ENCODE assay signal across 12 cellular contexts in genomic region chr19:4197625-4198466, GRCh38. TPM values are rescaled to one million over a fixed set of nuclear protein-coding genes. Genes with fewer than 3 reads are reported as not detected.
A peak's percentile ranks its signal among the peaks of the same experiment; 100 is the strongest.
DNase-seq lines count a peak whose midpoint lies in the region; ATAC-seq and TF ChIP-seq lines count a peak whose summit lies in the region.
"Had no signal": no experiment of that assay in that cellular context is flagged by ENCODE, and none has a peak within 500 bp of the region (broad histone marks: within the 10 kb centered on the region; RNA-seq: fewer than 3 reads in every experiment).

No MANE protein-coding gene starts in this region.

- no peak for DNase-seq in activated CD4-positive, alpha-beta T cell treated with anti-CD3 and anti-CD28 coated beads, Interleukin-2, amount 10 ng/mL, durations not matched to agents 7 days and 5 days
- DNase-seq in activated CD4-positive, alpha-beta T cell treated with anti-CD3 and anti-CD28 coated beads, Interleukin-2, amount 50 U/mL, for 48 hours = no peak
- DNase-seq in effector memory CD8-positive, alpha-beta T cell = no peak
- no peak for DNase-seq in progenitor cell of endocrine pancreas (ENCODE audit: low spot score, unreplicated experiment)
- no peak for DNase-seq in AG08395 (ENCODE audit: low spot score)
- DNase-seq: activated gamma-delta T cell, kidney glomerular epithelial cell, NCI-H345 had no signal

- peaks cover 9% of the 10 kb centered on the region for H3K36me3 Mint-ChIP-seq in activated CD4-positive, alpha-beta T cell treated with anti-CD3 and anti-CD28 coated beads, Interleukin-2, amount 10 ng/mL, durations not matched to agents 7 days and 5 days (ENCODE audit: low read depth)
- H3K36me3 Mint-ChIP-seq in IgD-negative memory B cell (peaks cover 1% of the 10 kb centered on the region), progenitor cell of endocrine pancreas (ENCODE audit: insufficient read depth) (no peaks in the 10 kb centered on the region)
- peaks cover 2% of the 10 kb centered on the region for H3K36me3 Mint-ChIP-seq in effector memory CD8-positive, alpha-beta T cell (ENCODE audit: insufficient read depth)

- POLR2A ChIA-PET in activated CD4-positive, alpha-beta T cell treated with anti-CD3 and anti-CD28 coated beads, Interleukin-2, amount 10 ng/mL, durations not matched to agents 7 days and 5 days (lab: Charles Lee) = no interaction called here

- H3K27me3 Mint-ChIP-seq in activated CD4-positive, alpha-beta T cell treated with anti-CD3 and anti-CD28 coated beads, Interleukin-2, amount 10 ng/mL, durations not matched to agents 7 days and 5 days = peaks cover 43% of the 10 kb centered on the region
- H3K27me3 Mint-ChIP-seq in IgD-negative memory B cell (peaks cover 55% of the 10 kb centered on the region), progenitor cell of endocrine pancreas (peaks cover 86% of the 10 kb centered on the region)
- peaks cover 35 to 79% of the 10 kb centered on the region in 2 donors for H3K27me3 Mint-ChIP-seq in effector memory CD8-positive, alpha-beta T cell

- no peak for ATAC-seq in effector memory CD8-positive, alpha-beta T cell (replicated peaks)
- no peak for ATAC-seq in HG03196 (IDR thresholded peaks at IDR 0.05; ENCODE audit: unreplicated experiment)
- ATAC-seq in GM19023 (IDR thresholded peaks at IDR 0.05; ENCODE audit: unreplicated experiment) = no peak

- peaks cover 9% of the 10 kb centered on the region for H3K4me1 Mint-ChIP-seq in activated CD4-positive, alpha-beta T cell treated with anti-CD3 and anti-CD28 coated beads, Interleukin-2, amount 10 ng/mL, durations not matched to agents 7 days and 5 days
- peaks cover 0 to 15% (median 10%) of the 10 kb centered on the region in 3 donors for H3K4me1 Mint-ChIP-seq in IgD-negative memory B cell
- H3K4me1 Mint-ChIP-seq in effector memory CD8-positive, alpha-beta T cell (ENCODE audit: low read depth in 2 of 2) = peaks cover 9 to 13% of the 10 kb centered on the region in 2 donors
- H3K4me1 Mint-ChIP-seq in progenitor cell of endocrine pancreas (ENCODE audit: low read depth) = peaks cover 2% of the 10 kb centered on the region

- no peak for TF ChIP-seq CTCF in progenitor cell of endocrine pancreas (IDR thresholded peaks at IDR 0.05; ENCODE audit: unreplicated experiment)

- peak overlapping the region; percentile 36 for H3K27ac Mint-ChIP-seq in activated CD4-positive, alpha-beta T cell treated with anti-CD3 and anti-CD28 coated beads, Interleukin-2, amount 10 ng/mL, durations not matched to agents 7 days and 5 days
- H3K27ac Mint-ChIP-seq in IgD-negative memory B cell = peak overlapping the region in 2 of 3 donors; percentile 72 to 96
- no peak overlapping the region for H3K27ac Mint-ChIP-seq in effector memory CD8-positive, alpha-beta T cell
- peak overlapping the region; percentile 41 for H3K27ac Mint-ChIP-seq in progenitor cell of endocrine pancreas

- CTCF ChIA-PET in activated CD4-positive, alpha-beta T cell treated with anti-CD3 and anti-CD28 coated beads, Interleukin-2, amount 10 ng/mL, durations not matched to agents 7 days and 5 days (lab: Charles Lee) = no interaction called here

- H3K9me3 Mint-ChIP-seq in activated CD4-positive, alpha-beta T cell treated with anti-CD3 and anti-CD28 coated beads, Interleukin-2, amount 10 ng/mL, durations not matched to agents 7 days and 5 days = peaks cover 10% of the 10 kb centered on the region
- H3K9me3 Mint-ChIP-seq in IgD-negative memory B cell (peaks cover 0 to 4% (median 3%) of the 10 kb centered on the region in 3 donors), progenitor cell of endocrine pancreas (ENCODE audit: low read depth) (peaks cover 7% of the 10 kb centered on the region)
- H3K9me3 Mint-ChIP-seq in effector memory CD8-positive, alpha-beta T cell = no peaks in the 10 kb centered on the region

- H3K4me3 Mint-ChIP-seq in activated CD4-positive, alpha-beta T cell treated with anti-CD3 and anti-CD28 coated beads, Interleukin-2, amount 10 ng/mL, durations not matched to agents 7 days and 5 days = no peak overlapping the region
- no peak overlapping the region for H3K4me3 Mint-ChIP-seq in IgD-negative memory B cell
- peak overlapping the region; percentile 5 to 9 for H3K4me3 Mint-ChIP-seq in effector memory CD8-positive, alpha-beta T cell
- H3K4me3 Mint-ChIP-seq in progenitor cell of endocrine pancreas (ENCODE audit: low read depth) = peak overlapping the region; percentile 44

RNA-seq across cellular contexts. Expression of gene ANKRD24, which starts 15.4 kb away (rescaled TPM):
- under 1 TPM; 0.60 to 0.72 TPM for total RNA-seq in activated CD4-positive, alpha-beta T cell treated with anti-CD3 and anti-CD28 coated beads, Interleukin-2, amount 10 ng/mL, durations not matched to agents 7 days and 5 days
- not detected for polyA plus RNA-seq in IgD-negative memory B cell
- 0.89 and 1.6 TPM in 2 replicates for total RNA-seq in progenitor cell of endocrine pancreas

RNA-seq across cellular contexts. Expression of gene SIRT6, which starts 15.5 kb away (rescaled TPM):
- total RNA-seq in activated CD4-positive, alpha-beta T cell treated with anti-CD3 and anti-CD28 coated beads, Interleukin-2, amount 10 ng/mL, durations not matched to agents 7 days and 5 days = 10 to 100 TPM; 31.3 to 35.2 TPM
- polyA plus RNA-seq in IgD-negative memory B cell = 4.8 TPM
- total RNA-seq in progenitor cell of endocrine pancreas = 33.2 and 35.1 TPM in 2 replicates

RNA-seq across cellular contexts. Expression of gene EBI3, which starts 31.5 kb away (rescaled TPM):
- total RNA-seq in activated CD4-positive, alpha-beta T cell treated with anti-CD3 and anti-CD28 coated beads, Interleukin-2, amount 10 ng/mL, durations not matched to agents 7 days and 5 days = 1 to 10 TPM in 1 of 2 experiments, under 1 TPM in 1; 0.27 to 1.2 TPM
- polyA plus RNA-seq in IgD-negative memory B cell = 24.2 TPM
- total RNA-seq in progenitor cell of endocrine pancreas = not detected in 2 replicates
- total RNA-seq: CD4-positive, CD25-positive, alpha-beta regulatory T cell had no signal

RNA-seq across cellular contexts. Expression of gene CREB3L3, which starts 44.4 kb away (rescaled TPM):
- under 1 TPM in 1 of 2 experiments, not detected in 1; 0.07 TPM for total RNA-seq in activated CD4-positive, alpha-beta T cell treated with anti-CD3 and anti-CD28 coated beads, Interleukin-2, amount 10 ng/mL, durations not matched to agents 7 days and 5 days
- not detected for polyA plus RNA-seq in IgD-negative memory B cell
- total RNA-seq in progenitor cell of endocrine pancreas = 2.4 and 2.9 TPM in 2 replicates
- total RNA-seq: CD4-positive, CD25-positive, alpha-beta regulatory T cell had no signal

RNA-seq across cellular contexts. Expression of gene YJU2, which starts 49.0 kb away (rescaled TPM):
- total RNA-seq in activated CD4-positive, alpha-beta T cell treated with anti-CD3 and anti-CD28 coated beads, Interleukin-2, amount 10 ng/mL, durations not matched to agents 7 days and 5 days = 10 to 100 TPM; 24.8 to 25.5 TPM
- polyA plus RNA-seq in IgD-negative memory B cell = 45.6 TPM
- 22.4 and 23.9 TPM in 2 replicates for total RNA-seq in progenitor cell of endocrine pancreas

Comparison
In these comparisons a context has a peak if more than half of its experiments do, and no peak if none do; other contexts are left out.
1. H3K27ac Mint-ChIP-seq: peak in activated CD4-positive, alpha-beta T cell treated with anti-CD3 and anti-CD28 coated beads, Interleukin-2, amount 10 ng/mL, durations not matched to agents 7 days and 5 days (single experiment), IgD-negative memory B cell (2 of 3) and progenitor cell of endocrine pancreas (single experiment); none in effector memory CD8-positive, alpha-beta T cell (0 of 2).
2. H3K4me3 Mint-ChIP-seq: peak in effector memory CD8-positive, alpha-beta T cell (2 of 2) and progenitor cell of endocrine pancreas (single experiment); none in activated CD4-positive, alpha-beta T cell treated with anti-CD3 and anti-CD28 coated beads, Interleukin-2, amount 10 ng/mL, durations not matched to agents 7 days and 5 days (single experiment) and IgD-negative memory B cell (0 of 4).